Comparison of ENCODE assay signal across 1 cellular context in the genomic region with DNA sequence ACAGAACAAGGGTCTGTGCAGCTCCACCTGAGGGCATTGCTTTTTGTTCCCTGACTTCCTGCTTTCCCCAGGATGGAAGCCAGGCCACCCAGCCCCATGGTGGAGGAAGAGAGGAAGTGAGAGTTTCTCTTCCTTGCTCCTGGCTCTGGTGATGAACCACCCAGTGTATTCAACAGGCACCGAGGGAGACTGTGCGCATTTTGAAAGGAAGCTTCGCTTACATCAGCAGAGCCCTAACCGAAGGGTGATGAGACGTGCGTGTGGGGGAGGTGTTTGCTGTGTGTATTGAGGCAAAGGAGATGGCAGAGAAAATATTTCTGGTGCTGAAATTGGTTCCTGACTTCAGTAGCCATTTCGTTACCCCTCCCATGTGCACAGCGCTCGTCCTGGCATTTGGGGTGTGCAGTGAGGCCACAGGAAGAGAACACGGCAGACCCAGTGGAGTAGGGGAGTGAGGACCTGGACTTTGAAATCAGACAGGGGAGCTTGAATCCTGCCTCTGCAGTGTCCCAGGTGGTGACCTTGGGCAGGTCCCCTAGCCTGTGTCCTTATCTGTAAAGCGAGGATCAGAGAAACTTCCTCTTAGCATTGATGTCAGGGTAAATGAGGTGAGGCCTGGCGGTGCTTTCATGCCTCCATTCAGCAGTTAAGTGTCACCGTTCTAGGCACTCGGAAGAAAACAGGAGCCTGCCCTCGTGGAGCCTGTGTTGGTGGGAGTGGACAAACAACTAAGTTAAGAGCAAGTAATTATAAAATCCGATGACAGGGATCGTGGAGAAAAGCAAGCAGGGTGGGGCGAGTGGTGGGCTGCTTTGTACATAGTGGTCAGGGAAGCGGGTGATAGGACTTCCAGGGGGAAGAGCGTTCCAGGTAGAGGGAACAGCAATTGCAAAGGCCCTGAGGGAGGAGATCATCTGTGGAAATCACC.
TF ChIP-seq lines count a peak whose summit lies in the region.

No MANE protein-coding gene starts in this region.

TF ChIP-seq in HepG2, 621 proteins besides CTCF, POLR2A, EP300 and RAD21 (continued from another document and continues in another):
- TF ChIP-seq REST (IDR thresholded peaks at IDR 0.05; ENCODE audit: borderline replicate concordance in 1 of 2, low read depth in 1 of 2, low read length in 2 of 2): peak in 1 of 2 experiments; percentile 55; a peak in 2 of 4 replicates
- 0 out of 2 replicates have a peak, but pooled peaks have one; percentile 60 for TF ChIP-seq ZNF235 (CRISPR knock-in tag; IDR thresholded peaks at IDR 0.05; ENCODE audit: borderline replicate concordance)
- TF ChIP-seq, protein P1, sequence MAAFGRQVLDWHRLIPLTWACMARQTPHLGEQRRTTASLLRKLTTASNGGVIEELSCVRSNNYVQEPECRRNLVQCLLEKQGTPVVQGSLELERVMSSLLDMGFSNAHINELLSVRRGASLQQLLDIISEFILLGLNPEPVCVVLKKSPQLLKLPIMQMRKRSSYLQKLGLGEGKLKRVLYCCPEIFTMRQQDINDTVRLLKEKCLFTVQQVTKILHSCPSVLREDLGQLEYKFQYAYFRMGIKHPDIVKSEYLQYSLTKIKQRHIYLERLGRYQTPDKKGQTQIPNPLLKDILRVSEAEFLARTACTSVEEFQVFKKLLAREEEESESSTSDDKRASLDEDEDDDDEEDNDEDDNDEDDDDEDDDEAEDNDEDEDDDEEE (CRISPR knock-in tag; IDR thresholded peaks at IDR 0.05): 0 out of 2 replicates have a peak, but pooled peaks have one; percentile 9
- TF ChIP-seq ZNF274 (CRISPR knock-in tag; IDR thresholded peaks at IDR 0.05): no peak; the same call in 1 of the 2 replicates
- no peak for TF ChIP-seq CENPT (CRISPR knock-in tag; IDR thresholded peaks at IDR 0.05; ENCODE audit: low read depth)
- TF ChIP-seq NKX3-1 (CRISPR knock-in tag; IDR thresholded peaks at IDR 0.05): peak; percentile 96
- TF ChIP-seq THAP8 (CRISPR knock-in tag; IDR thresholded peaks at IDR 0.05; ENCODE audit: borderline replicate concordance): no peak
- no peak for TF ChIP-seq U2AF2 (IDR thresholded peaks at IDR 0.05; ENCODE audit: low read depth, low read length)
- peak; percentile 94 for TF ChIP-seq ZSCAN25 (CRISPR knock-in tag; IDR thresholded peaks at IDR 0.05)
- TF ChIP-seq STAT5B (CRISPR knock-in tag; IDR thresholded peaks at IDR 0.05): no peak
- peak; percentile 78 for TF ChIP-seq SNAPC4 (CRISPR knock-in tag; IDR thresholded peaks at IDR 0.05)
- TF ChIP-seq TMF1 (CRISPR knock-in tag; IDR thresholded peaks at IDR 0.05; ENCODE audit: low read depth): peak; percentile 68
- TF ChIP-seq, protein P2, sequence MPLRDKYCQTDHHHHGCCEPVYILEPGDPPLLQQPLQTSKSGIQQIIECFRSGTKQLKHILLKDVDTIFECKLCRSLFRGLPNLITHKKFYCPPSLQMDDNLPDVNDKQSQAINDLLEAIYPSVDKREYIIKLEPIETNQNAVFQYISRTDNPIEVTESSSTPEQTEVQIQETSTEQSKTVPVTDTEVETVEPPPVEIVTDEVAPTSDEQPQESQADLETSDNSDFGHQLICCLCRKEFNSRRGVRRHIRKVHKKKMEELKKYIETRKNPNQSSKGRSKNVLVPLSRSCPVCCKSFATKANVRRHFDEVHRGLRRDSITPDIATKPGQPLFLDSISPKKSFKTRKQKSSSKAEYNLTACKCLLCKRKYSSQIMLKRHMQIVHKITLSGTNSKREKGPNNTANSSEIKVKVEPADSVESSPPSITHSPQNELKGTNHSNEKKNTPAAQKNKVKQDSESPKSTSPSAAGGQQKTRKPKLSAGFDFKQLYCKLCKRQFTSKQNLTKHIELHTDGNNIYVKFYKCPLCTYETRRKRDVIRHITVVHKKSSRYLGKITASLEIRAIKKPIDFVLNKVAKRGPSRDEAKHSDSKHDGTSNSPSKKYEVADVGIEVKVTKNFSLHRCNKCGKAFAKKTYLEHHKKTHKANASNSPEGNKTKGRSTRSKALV (CRISPR knock-in tag; IDR thresholded peaks at IDR 0.05): peak; percentile 72
- TF ChIP-seq ZNF407 (CRISPR knock-in tag; IDR thresholded peaks at IDR 0.05; ENCODE audit: not compliant biosample characterization): no peak
- peak; percentile 94 for TF ChIP-seq ZMYM4 (CRISPR knock-in tag; IDR thresholded peaks at IDR 0.05)
- TF ChIP-seq, protein P3, sequence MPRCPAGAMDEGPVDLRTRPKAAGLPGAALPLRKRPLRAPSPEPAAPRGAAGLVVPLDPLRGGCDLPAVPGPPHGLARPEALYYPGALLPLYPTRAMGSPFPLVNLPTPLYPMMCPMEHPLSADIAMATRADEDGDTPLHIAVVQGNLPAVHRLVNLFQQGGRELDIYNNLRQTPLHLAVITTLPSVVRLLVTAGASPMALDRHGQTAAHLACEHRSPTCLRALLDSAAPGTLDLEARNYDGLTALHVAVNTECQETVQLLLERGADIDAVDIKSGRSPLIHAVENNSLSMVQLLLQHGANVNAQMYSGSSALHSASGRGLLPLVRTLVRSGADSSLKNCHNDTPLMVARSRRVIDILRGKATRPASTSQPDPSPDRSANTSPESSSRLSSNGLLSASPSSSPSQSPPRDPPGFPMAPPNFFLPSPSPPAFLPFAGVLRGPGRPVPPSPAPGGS (CRISPR knock-in tag; IDR thresholded peaks at IDR 0.05): peak; percentile 64; the same call in 1 of the 2 replicates
- peak; percentile 97 for TF ChIP-seq ZNF788 (CRISPR knock-in tag; IDR thresholded peaks at IDR 0.05; ENCODE audit: borderline replicate concordance)
- peak; percentile 63 to 82; a peak in 3 of 4 replicates for TF ChIP-seq NR2F1 (CRISPR knock-in tag; IDR thresholded peaks at IDR 0.05)
- no peak for TF ChIP-seq ZNF713 (CRISPR knock-in tag; IDR thresholded peaks at IDR 0.05)
- no peak for TF ChIP-seq PCBP1 (IDR thresholded peaks at IDR 0.05; ENCODE audit: borderline replicate concordance, low read depth, low read length)
- TF ChIP-seq RORA (CRISPR knock-in tag; IDR thresholded peaks at IDR 0.05): no peak
- peak; percentile 93; the same call in 1 of the 2 replicates for TF ChIP-seq ZNF761 (CRISPR knock-in tag; conservative IDR thresholded peaks at IDR 0.05)
- 0 out of 2 replicates have a peak, but pooled peaks have one; percentile 64 for TF ChIP-seq SIN3B (IDR thresholded peaks at IDR 0.05; ENCODE audit: low read length)
- TF ChIP-seq ZNF414 (CRISPR knock-in tag; IDR thresholded peaks at IDR 0.05): peak; percentile 97
